10 cellular contexts compared by ENCODE assay signal in the genomic region with DNA sequence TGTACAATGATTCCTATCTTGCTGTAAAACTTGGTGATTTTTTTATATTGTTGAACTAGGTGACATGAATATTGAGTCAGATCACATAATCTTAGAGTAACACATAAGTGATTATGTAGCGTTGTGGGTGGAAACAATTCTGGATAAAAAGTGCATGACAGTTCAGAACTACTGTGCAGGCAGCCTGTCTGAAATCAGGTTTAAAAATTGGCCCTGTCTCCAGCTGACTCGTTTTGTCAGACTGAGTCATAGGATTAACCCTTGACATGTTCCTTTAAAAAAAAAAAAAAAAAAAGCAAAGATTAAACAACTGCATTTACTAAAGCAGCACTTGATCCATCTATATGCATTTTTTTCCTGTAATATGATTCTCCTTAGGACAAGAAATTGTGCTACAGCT.
DNase-seq lines count a peak whose midpoint lies in the region; ATAC-seq and TF ChIP-seq lines count a peak whose summit lies in the region.
"Had no signal": no experiment of that assay in that cellular context is flagged by ENCODE, and none has a peak within 500 bp of the region (broad histone marks: within the 10 kb centered on the region; RNA-seq: fewer than 3 reads in every experiment).

No MANE protein-coding gene starts in this region.

- peak overlapping the region; percentile 32 for H3K27ac ChIP-seq in SJSA1

- H3K27me3 Mint-ChIP-seq in activated T-cell treated with anti-CD3 and anti-CD28 coated beads, Interleukin-2, amount 50 U/mL, for 72 hours (ENCODE audit: low read depth): no peaks in the 10 kb centered on the region
- H3K27me3 Mint-ChIP-seq in Calu3 (ENCODE audit: unreplicated experiment): no peaks in the 10 kb centered on the region

- no peaks in the 10 kb centered on the region for H3K9me3 ChIP-seq in SJSA1 (replicated peaks)
- H3K9me3 ChIP-seq: Caco-2 had no signal

- H3K27me3 ChIP-seq in SJSA1 (replicated peaks): no peaks in the 10 kb centered on the region

- ATAC-seq in activated T-cell treated with anti-CD3 and anti-CD28 coated beads, Interleukin-2, amount 50 U/mL, for 72 hours (replicated peaks in 1 of 2): peak; percentile 75 to 80
- ATAC-seq in Right ventricle myocardium superior (ENCODE audit: poor library complexity): peak; percentile 60
- no peak for ATAC-seq in GM21515 (IDR thresholded peaks at IDR 0.05; ENCODE audit: unreplicated experiment)

- no peaks in the 10 kb centered on the region for H3K36me3 Mint-ChIP-seq in activated T-cell treated with anti-CD3 and anti-CD28 coated beads, Interleukin-2, amount 50 U/mL, for 72 hours (ENCODE audit: insufficient read depth in 2 of 2)
- no peaks in the 10 kb centered on the region for H3K36me3 Mint-ChIP-seq in Calu3 (ENCODE audit: insufficient read depth, unreplicated experiment)

- peaks cover 28% of the 10 kb centered on the region for H3K4me1 Mint-ChIP-seq in activated T-cell treated with anti-CD3 and anti-CD28 coated beads, Interleukin-2, amount 50 U/mL, for 72 hours (ENCODE audit: low read depth)
- peaks cover 58% of the 10 kb centered on the region for H3K4me1 Mint-ChIP-seq in Calu3 (ENCODE audit: low read depth, unreplicated experiment)

- H3K27ac Mint-ChIP-seq in activated T-cell treated with anti-CD3 and anti-CD28 coated beads, Interleukin-2, amount 50 U/mL, for 72 hours: no peak overlapping the region
- H3K27ac Mint-ChIP-seq in Calu3 (ENCODE audit: unreplicated experiment): no peak overlapping the region

- peak in 1 of 2 donors; percentile 5 for DNase-seq in activated T-cell treated with anti-CD3 and anti-CD28 coated beads, Interleukin-2, amount 50 U/mL, for 72 hours
- DNase-seq in activated T-cell treated with anti-CD3 and anti-CD28 coated beads for 4 hours: no peak
- DNase-seq in SJSA1 (ENCODE audit: low read depth in 1 of 2, low spot score in 2 of 2): peak; percentile 51 to 52
- DNase-seq in Right ventricle myocardium superior: no peak
- peak; percentile 76 for DNase-seq in stromal cell of bone marrow (ENCODE audit: low read depth)
- no peak for DNase-seq in NOMO-1 treated with DMSO at 0.1 percent for 48 hours (lab: John Stamatoyannopoulos, UW; ENCODE audit: unreplicated experiment)
- DNase-seq in Calu3: no peak
- DNase-seq: Caco-2, NCI-H1694 had no signal

- no TSS peak for BruUV-seq in Calu3 (replicated peaks; lab: Mats Ljungman, UMichigan)

- H3K4me3 ChIP-seq in SJSA1: no peak overlapping the region

- intact Hi-C loops in Right ventricle myocardium superior (cut with DNase I): no loop called here
- intact Hi-C loops in Calu3 (cut with micrococcal nuclease; ENCODE audit: unreplicated experiment): no loop called here

- no peaks in the 10 kb centered on the region for H3K36me3 ChIP-seq in SJSA1

- H3K9me3 Mint-ChIP-seq in activated T-cell treated with anti-CD3 and anti-CD28 coated beads, Interleukin-2, amount 50 U/mL, for 72 hours: no peaks in the 10 kb centered on the region
- no peaks in the 10 kb centered on the region for H3K9me3 Mint-ChIP-seq in Calu3 (ENCODE audit: low read depth, unreplicated experiment)

- H3K4me3 Mint-ChIP-seq in activated T-cell treated with anti-CD3 and anti-CD28 coated beads, Interleukin-2, amount 50 U/mL, for 72 hours: no peak overlapping the region
- no peak overlapping the region for H3K4me3 Mint-ChIP-seq in Calu3 (ENCODE audit: low read depth, unreplicated experiment)

- no peak for TF ChIP-seq CTCF in Calu3 (IDR thresholded peaks at IDR 0.05; ENCODE audit: unreplicated experiment)

- CTCF ChIA-PET in Calu3 (lab: Charles Lee): no interaction called here

- peaks cover 67% of the 10 kb centered on the region for H3K4me1 ChIP-seq in SJSA1 (replicated peaks)

Comparison
In these comparisons a context has a peak if more than half of its experiments do, and no peak if none do; other contexts are left out.
1. DNase-seq: peak in SJSA1 (2 of 2) and stromal cell of bone marrow (single experiment); none in activated T-cell treated with anti-CD3 and anti-CD28 coated beads for 4 hours (single experiment), Right ventricle myocardium superior (single experiment), NOMO-1 treated with DMSO at 0.1 percent for 48 hours (single experiment) and Calu3 (single experiment).